In genomic region chr10:47725740-47726139, GRCh38 we compare ENCODE assay signal across 2 cellular contexts. TPM values are rescaled to one million over a fixed set of nuclear protein-coding genes. Genes with fewer than 3 reads are reported as not detected.
"Had no signal": no experiment of that assay in that cellular context is flagged by ENCODE, and none has a peak within 500 bp of the region (broad histone marks: within the 10 kb centered on the region; RNA-seq: fewer than 3 reads in every experiment).

No MANE protein-coding gene starts in this region.

RNA-seq across cellular contexts. Expression of gene SYT15B, which starts 37.7 kb away (rescaled TPM):
- total RNA-seq: H1, HT-29 had no signal
